ENCODE assay signal across 20 cellular contexts in genomic region chr22:39778055-39778454, GRCh38.
DNase-seq lines count a peak whose midpoint lies in the region; ATAC-seq and TF ChIP-seq lines count a peak whose summit lies in the region.
"Had no signal": no experiment of that assay in that cellular context is flagged by ENCODE, and none has a peak within 500 bp of the region (broad histone marks: within the 10 kb centered on the region; RNA-seq: fewer than 3 reads in every experiment).

No MANE protein-coding gene starts in this region.

- H3K4me1 ChIP-seq in DND-41 (ENCODE audit: insufficient read depth, low read length) = peaks cover 48% of the 10 kb centered on the region

- peak overlapping the region; percentile 45 for H3K27ac ChIP-seq in DND-41 (ENCODE audit: low read length)
- H3K27ac ChIP-seq: BLaER1 treated with 17β-estradiol and CSF1 and Interleukin-3, amounts not matched to agents 10 nM and 100 nM; SJSA1 had no signal

- H3K79me2 ChIP-seq in DND-41 (ENCODE audit: insufficient read depth, low read length) = no peaks in the 10 kb centered on the region

- no peaks in the 10 kb centered on the region for H3K27me3 ChIP-seq in DND-41 (ENCODE audit: insufficient read depth, low read length, poor library complexity)
- H3K27me3 ChIP-seq: BLaER1 treated with 17β-estradiol and CSF1 and Interleukin-3, amounts not matched to agents 10 nM and 100 nM had no signal

- no peak overlapping the region for H3K4me3 Mint-ChIP-seq in glutamatergic neuron (ENCODE audit: unreplicated experiment)

- H2AFZ ChIP-seq in DND-41 (ENCODE audit: low read depth, low read length) = no peak overlapping the region

- H3K9ac ChIP-seq in DND-41 (ENCODE audit: low read depth, low read length) = no peak overlapping the region
- H3K9ac ChIP-seq: BLaER1 treated with 17β-estradiol and CSF1 and Interleukin-3, amounts not matched to agents 10 nM and 100 nM had no signal

- H3K27me3 Mint-ChIP-seq in glutamatergic neuron (ENCODE audit: unreplicated experiment) = peaks cover 4% of the 10 kb centered on the region
- H3K27me3 Mint-ChIP-seq: CD4-positive, alpha-beta T cell had no signal

- no peaks in the 10 kb centered on the region for H3K4me1 Mint-ChIP-seq in glutamatergic neuron (ENCODE audit: low read depth, unreplicated experiment)

- no peaks in the 10 kb centered on the region for H3K36me3 Mint-ChIP-seq in glutamatergic neuron (ENCODE audit: unreplicated experiment)

- no peak overlapping the region for H3K27ac Mint-ChIP-seq in glutamatergic neuron (ENCODE audit: unreplicated experiment)
- H3K27ac Mint-ChIP-seq: CD4-positive, alpha-beta T cell had no signal

- peaks cover 2% of the 10 kb centered on the region for H3K9me3 Mint-ChIP-seq in glutamatergic neuron (ENCODE audit: unreplicated experiment)
- H3K9me3 Mint-ChIP-seq: CD4-positive, alpha-beta T cell had no signal

- ATAC-seq in DND-41 (ENCODE audit: insufficient read depth, low read depth) (no peak), GM19463 (IDR thresholded peaks at IDR 0.05; ENCODE audit: unreplicated experiment) (no peak)
- ATAC-seq: GM12878 had no signal

- no peak overlapping the region for H3K4me3 ChIP-seq in DND-41 (ENCODE audit: low read depth in 1 of 2, low read length in 2 of 2)
- H3K4me3 ChIP-seq: BLaER1 treated with 17β-estradiol and CSF1 and Interleukin-3, amounts not matched to agents 10 nM and 100 nM; GM12878; SJSA1 had no signal

- TF ChIP-seq CTCF in DND-41 (IDR thresholded peaks at IDR 0.05; ENCODE audit: borderline replicate concordance, extremely low read depth, low read length, poor library complexity, severe bottlenecking) (no peak), glutamatergic neuron (IDR thresholded peaks at IDR 0.05; ENCODE audit: partially characterized antibody, unreplicated experiment) (no peak)

- H3K9me3 ChIP-seq in DND-41 (ENCODE audit: insufficient read depth, low read length, severe bottlenecking) = no peaks in the 10 kb centered on the region
- H3K9me3 ChIP-seq: BLaER1 treated with 17β-estradiol and CSF1 and Interleukin-3, amounts not matched to agents 10 nM and 100 nM; SJSA1 had no signal

- no peaks in the 10 kb centered on the region for H3K36me3 ChIP-seq in DND-41 (ENCODE audit: insufficient read depth, low read length)
- H3K36me3 ChIP-seq: BLaER1 treated with 17β-estradiol and CSF1 and Interleukin-3, amounts not matched to agents 10 nM and 100 nM; SJSA1 had no signal

- peak; percentile 45 for DNase-seq in NCI-H510A treated with DMSO at 0.1 percent for 48 hours (lab: John Stamatoyannopoulos, UW)
- DNase-seq in NCI-H510A (lab: John Stamatoyannopoulos, UW) = no peak
- no peak for DNase-seq in DND-41
- DNase-seq in NCI-H2029 (lab: John Stamatoyannopoulos, UW) = peak; percentile 34
- DNase-seq in SIG-M5 treated with dmso at 0.1 percent for 504 hours (lab: John Stamatoyannopoulos, UW; ENCODE audit: unreplicated experiment) = no peak
- no peak for DNase-seq in glutamatergic neuron
- DNase-seq: AML-193; CD4-positive, alpha-beta T cell; COR-L47; EL; GDM1; Kasumi-1; NCI-H1436 treated with DMSO at 0.1 percent for 48 hours; NCI-H2171; NCI-H226; NCI-H524 had no signal

- H4K20me1 ChIP-seq in DND-41 (ENCODE audit: insufficient read depth, low read length) = no peaks in the 10 kb centered on the region
- H4K20me1 ChIP-seq: BLaER1 treated with 17β-estradiol and CSF1 and Interleukin-3, amounts not matched to agents 10 nM and 100 nM had no signal

- H3K4me2 ChIP-seq in DND-41 (ENCODE audit: insufficient read depth, low read length) = no peak overlapping the region
- H3K4me2 ChIP-seq: BLaER1 treated with 17β-estradiol and CSF1 and Interleukin-3, amounts not matched to agents 10 nM and 100 nM had no signal

Comparison
In these comparisons a context has a peak if more than half of its experiments do, and no peak if none do; other contexts are left out.
1. DNase-seq: peak in NCI-H510A treated with DMSO at 0.1 percent for 48 hours (single experiment) and NCI-H2029 (single experiment); none in NCI-H510A (single experiment), DND-41 (single experiment), SIG-M5 treated with dmso at 0.1 percent for 504 hours (single experiment) and glutamatergic neuron (single experiment).